8 cellular contexts compared by ENCODE assay signal in genomic region chr15:63156086-63156707, GRCh38. TPM values are rescaled to one million over a fixed set of nuclear protein-coding genes. Genes with fewer than 3 reads are reported as not detected.
DNase-seq lines count a peak whose midpoint lies in the region; ATAC-seq lines count a peak whose summit lies in the region.

No MANE protein-coding gene starts in this region.

- CTCF ChIA-PET in CD4-positive, alpha-beta memory T cell (lab: Charles Lee; ENCODE audit: partially characterized antibody): interaction anchor here (0.6 to 1.5 kb wide), 5 partner anchors 10 to 106 kb away, joined by 3 to 5 read pairs (median 3); no protein-coding TSS in a partner anchor

- H3K4me3 Mint-ChIP-seq in CD4-positive, alpha-beta memory T cell: peak overlapping the region; percentile 97 to 100 (median 100)
- H3K4me3 Mint-ChIP-seq in dendritic cell treated with granulocyte-macrophage colony-stimulating factor and Interleukin-4, amounts not matched to agents 40 ng/mL and 50 ng/mL, for 4 days: peak overlapping the region; percentile 94

- H3K9me3 Mint-ChIP-seq in CD4-positive, alpha-beta memory T cell: no peaks in the 10 kb centered on the region
- peaks cover 8% of the 10 kb centered on the region for H3K9me3 Mint-ChIP-seq in dendritic cell treated with granulocyte-macrophage colony-stimulating factor and Interleukin-4, amounts not matched to agents 40 ng/mL and 50 ng/mL, for 4 days

- peaks cover 29% of the 10 kb centered on the region for H3K4me1 ChIP-seq in CD4-positive, alpha-beta memory T cell (ENCODE audit: insufficient read depth, low read length)
- H3K4me1 ChIP-seq in muscle layer of colon (ENCODE audit: insufficient read depth, low read length): peaks cover 4% of the 10 kb centered on the region

- peaks cover 7% of the 10 kb centered on the region for H3K36me3 ChIP-seq in CD4-positive, alpha-beta memory T cell (ENCODE audit: insufficient read depth, low read length)
- H3K36me3 ChIP-seq in muscle layer of colon (ENCODE audit: insufficient read depth, low read length): peaks cover 20% of the 10 kb centered on the region

- DNase-seq in CD4-positive, alpha-beta memory T cell: no peak
- peak; percentile 40 for DNase-seq in NAMALWA (ENCODE audit: low spot score)
- no peak for DNase-seq in NCI-H82 treated with DMSO at 0.1 percent for 48 hours (lab: John Stamatoyannopoulos, UW; ENCODE audit: unreplicated experiment)
- DNase-seq in MV-4-11 (lab: John Stamatoyannopoulos, UW): no peak
- no peak for DNase-seq in NCI-H82 (lab: John Stamatoyannopoulos, UW)

- peaks cover 14 to 32% (median 24%) of the 10 kb centered on the region in 4 donors for H3K4me1 Mint-ChIP-seq in CD4-positive, alpha-beta memory T cell
- H3K4me1 Mint-ChIP-seq in dendritic cell treated with granulocyte-macrophage colony-stimulating factor and Interleukin-4, amounts not matched to agents 40 ng/mL and 50 ng/mL, for 4 days (ENCODE audit: low read depth): peaks cover 10% of the 10 kb centered on the region

- H3K9me3 ChIP-seq in CD4-positive, alpha-beta memory T cell (ENCODE audit: control insufficient read depth in 1 of 2, low read length in 2 of 2): no peaks in the 10 kb centered on the region
- H3K9me3 ChIP-seq in muscle layer of colon (ENCODE audit: low read length): no peaks in the 10 kb centered on the region

- intact Hi-C loops in CD4-positive, alpha-beta memory T cell (cut with micrococcal nuclease): loop anchor here (2.0 to 5.0 kb wide), 2 partner anchors 77 to 246 kb away; no protein-coding TSS in a partner anchor
- intact Hi-C loops in dendritic cell treated with granulocyte-macrophage colony-stimulating factor and Interleukin-4, amounts not matched to agents 40 ng/mL and 50 ng/mL, for 4 days (cut with micrococcal nuclease): loop anchor here (5.0 kb wide), 3 partner anchors 36 to 126 kb away; no protein-coding TSS in a partner anchor

- no peaks in the 10 kb centered on the region for H3K27me3 Mint-ChIP-seq in CD4-positive, alpha-beta memory T cell
- H3K27me3 Mint-ChIP-seq in dendritic cell treated with granulocyte-macrophage colony-stimulating factor and Interleukin-4, amounts not matched to agents 40 ng/mL and 50 ng/mL, for 4 days: no peaks in the 10 kb centered on the region

- POLR2A ChIA-PET in CD4-positive, alpha-beta memory T cell (lab: Charles Lee; ENCODE audit: partially characterized antibody): interaction anchor here (0.9 to 4.0 kb wide), 14 partner anchors 9 to 124 kb away, joined by 3 to 96 read pairs (median 7); partner anchors contain the start of gene APH1B

- H3K9ac ChIP-seq in muscle layer of colon (ENCODE audit: low read length): peak overlapping the region; percentile 88

- H3K27me3 ChIP-seq in CD4-positive, alpha-beta memory T cell (ENCODE audit: insufficient read depth, low read length): no peaks in the 10 kb centered on the region
- no peaks in the 10 kb centered on the region for H3K27me3 ChIP-seq in muscle layer of colon (ENCODE audit: control insufficient read depth in 1 of 2, insufficient read depth in 2 of 2, low read length in 2 of 2)

- H3K27ac ChIP-seq in CD4-positive, alpha-beta memory T cell (ENCODE audit: low read depth, low read length): peak overlapping the region; percentile 74
- peak overlapping the region; percentile 95 for H3K27ac ChIP-seq in muscle layer of colon (ENCODE audit: low read depth, low read length)

- no peak for ATAC-seq in GM21390 (IDR thresholded peaks at IDR 0.05; ENCODE audit: unreplicated experiment)

- peak overlapping the region; percentile 89 to 99 (median 98) for H3K27ac Mint-ChIP-seq in CD4-positive, alpha-beta memory T cell
- H3K27ac Mint-ChIP-seq in dendritic cell treated with granulocyte-macrophage colony-stimulating factor and Interleukin-4, amounts not matched to agents 40 ng/mL and 50 ng/mL, for 4 days: peak overlapping the region; percentile 96

- peaks cover 10 to 37% of the 10 kb centered on the region in 2 donors for H3K36me3 Mint-ChIP-seq in CD4-positive, alpha-beta memory T cell
- peaks cover 45% of the 10 kb centered on the region for H3K36me3 Mint-ChIP-seq in dendritic cell treated with granulocyte-macrophage colony-stimulating factor and Interleukin-4, amounts not matched to agents 40 ng/mL and 50 ng/mL, for 4 days (ENCODE audit: low read depth)

- peak overlapping the region; percentile 53 to 88 for H3K4me3 ChIP-seq in CD4-positive, alpha-beta memory T cell (ENCODE audit: low read length in 2 of 2)
- H3K4me3 ChIP-seq in muscle layer of colon (ENCODE audit: low read depth in 1 of 2, low read length in 2 of 2): peak overlapping the region; percentile 94 to 98

RNA-seq across cellular contexts. Expression of gene RPS27L, which starts 1.1 kb away (rescaled TPM):
- 100 to 1,000 TPM; 150 to 161 TPM for total RNA-seq in CD4-positive, alpha-beta memory T cell
- 100 to 1,000 TPM; 187 to 211 TPM for polyA plus RNA-seq in CD4-positive, alpha-beta memory T cell

RNA-seq across cellular contexts. Expression of gene RAB8B, which starts 33.2 kb away (rescaled TPM):
- total RNA-seq in CD4-positive, alpha-beta memory T cell: 10 to 100 TPM; 86.0 to 86.4 TPM
- 10 to 100 TPM; 35.1 to 58.3 TPM for polyA plus RNA-seq in CD4-positive, alpha-beta memory T cell

RNA-seq across cellular contexts. Expression of gene LACTB, which starts 34.5 kb away (rescaled TPM):
- total RNA-seq in CD4-positive, alpha-beta memory T cell: 10 to 100 TPM; 11.7 to 12.1 TPM
- 10 to 100 TPM in 1 of 2 donors, 1 to 10 TPM in 1; 8.9 to 11.5 TPM for polyA plus RNA-seq in CD4-positive, alpha-beta memory T cell
